In genomic region chr6:122996797-122997520, GRCh38 we compare ENCODE assay signal across 1 cellular context.
TF ChIP-seq lines count a peak whose summit lies in the region.

No MANE protein-coding gene starts in this region.

TF ChIP-seq in WTC11, 78 proteins besides CTCF, POLR2A, EP300 and RAD21 (continued from another document):
- TF ChIP-seq AFF4 (CRISPR knock-in tag; IDR thresholded peaks at IDR 0.05; ENCODE audit: borderline replicate concordance) = no peak
- TF ChIP-seq E2F5 (CRISPR knock-in tag; IDR thresholded peaks at IDR 0.05) = no peak
- no peak for TF ChIP-seq ZNF671 (CRISPR knock-in tag; IDR thresholded peaks at IDR 0.05)
- TF ChIP-seq FOXP4 (CRISPR knock-in tag; IDR thresholded peaks at IDR 0.05) = no peak
- TF ChIP-seq SMAD3 (CRISPR knock-in tag; IDR thresholded peaks at IDR 0.05; ENCODE audit: borderline replicate concordance) = no peak
